ENCODE assay signal across 8 cellular contexts in genomic region chr19:57849666-57850473, GRCh38. TPM values are rescaled to one million over a fixed set of nuclear protein-coding genes. Genes with fewer than 3 reads are reported as not detected.
DNase-seq lines count a peak whose midpoint lies in the region; ATAC-seq and TF ChIP-seq lines count a peak whose summit lies in the region.
"Not testable (repeated sequence)": the region's sequence is repeated elsewhere in the genome, so short reads cannot be mapped to it uniquely, and the experiment has no call there.

ZNF587 (plus strand) TSS chr19:57849859; CDS start chr19:57850039, 180 bp downstream.

- intact Hi-C loops in activated CD4-positive, alpha-beta T cell treated with anti-CD3 and anti-CD28 coated beads for 36 hours (cut with DNase I, micrococcal nuclease), result loop anchor here (1.0 to 5.0 kb wide), 7 partner anchors 36 to 415 kb away; partner anchors contain the start of genes ZNF552 (in 2 of the 2), ZNF274 (in 1 of the 2), ZNF417 (in 1 of the 2) and ZNF749 (in 1 of the 2)
- intact Hi-C loops in colonic mucosa (cut with DNase I), result not testable (repeated sequence)

- peak; percentile 74 for DNase-seq in AG10803 (ENCODE audit: low read depth)
- peak; percentile 10 for DNase-seq in NCI-H510A (lab: John Stamatoyannopoulos, UW)
- peak; percentile 87 for DNase-seq in activated CD4-positive, alpha-beta T cell treated with anti-CD3 and anti-CD28 coated beads for 36 hours
- peak; percentile 86 for DNase-seq in colonic mucosa
- DNase-seq in kidney tubule cell (ENCODE audit: low spot score), result peak; percentile 90
- peak; percentile 47 for DNase-seq in stimulated activated CD4-positive, alpha-beta T cell treated with anti-CD3 and anti-CD28 coated beads, Interleukin-1b, Interleukin-23, amount 100 ng/mL, for 1 hour (ENCODE audit: low read depth in 2 of 2)

- H3K27me3 ChIP-seq in colonic mucosa, result not testable (repeated sequence)

- H3K9me3 ChIP-seq in colonic mucosa, result not testable (repeated sequence)

- POLR2A ChIA-PET in activated CD4-positive, alpha-beta T cell treated with anti-CD3 and anti-CD28 coated beads for 36 hours (lab: Charles Lee), result interaction anchor here (0.6 to 1.2 kb wide), 3 partner anchors 50 to 141 kb away, joined by 3 read pairs; partner anchors contain the start of gene ZNF154

- ATAC-seq in GM19035 (IDR thresholded peaks at IDR 0.05; ENCODE audit: unreplicated experiment), result peak; percentile 96
- ATAC-seq in HG03354 (IDR thresholded peaks at IDR 0.05; ENCODE audit: poor library complexity, severe bottlenecking, unreplicated experiment), result peak; percentile 99
- peak; percentile 98 for ATAC-seq in activated CD4-positive, alpha-beta T cell treated with anti-CD3 and anti-CD28 coated beads for 36 hours

- H3K9ac ChIP-seq in colonic mucosa (ENCODE audit: low read depth in 2 of 2, low read length in 2 of 2), result peak within 1 kb of the TSS; percentile 76 to 89

- H3K4me3 ChIP-seq in AG10803 (ENCODE audit: low read length) (peak within 1 kb of the TSS; percentile 77), colonic mucosa (peak within 1 kb of the TSS; percentile 72)

- H3K27ac ChIP-seq in colonic mucosa, result peak within 1 kb of the TSS; percentile 72

- H3K4me1 ChIP-seq in colonic mucosa, result not testable (repeated sequence)

- H3K9me3 Mint-ChIP-seq in activated CD4-positive, alpha-beta T cell treated with anti-CD3 and anti-CD28 coated beads for 36 hours (ENCODE audit: low read depth), result not testable (repeated sequence)

- H3K4me3 Mint-ChIP-seq in activated CD4-positive, alpha-beta T cell treated with anti-CD3 and anti-CD28 coated beads for 36 hours, result peak within 1 kb of the TSS; percentile 95

- peaks cover 48% of the 10 kb centered on the region for H3K36me3 Mint-ChIP-seq in activated CD4-positive, alpha-beta T cell treated with anti-CD3 and anti-CD28 coated beads for 36 hours (ENCODE audit: low read depth)

- TF ChIP-seq CTCF in AG10803 (conservative IDR thresholded peaks at IDR 0.05; ENCODE audit: low read length); colonic mucosa (IDR thresholded peaks at IDR 0.05): not testable (repeated sequence)

- peak within 1 kb of the TSS; percentile 97 for H3K27ac Mint-ChIP-seq in activated CD4-positive, alpha-beta T cell treated with anti-CD3 and anti-CD28 coated beads for 36 hours

- CTCF ChIA-PET in activated CD4-positive, alpha-beta T cell treated with anti-CD3 and anti-CD28 coated beads for 36 hours (lab: Charles Lee), result not testable (repeated sequence)

- not testable (repeated sequence) for H3K27me3 Mint-ChIP-seq in activated CD4-positive, alpha-beta T cell treated with anti-CD3 and anti-CD28 coated beads for 36 hours

- peaks cover 23% of the 10 kb centered on the region for H3K4me1 Mint-ChIP-seq in activated CD4-positive, alpha-beta T cell treated with anti-CD3 and anti-CD28 coated beads for 36 hours

- not testable (repeated sequence) for H3K36me3 ChIP-seq in colonic mucosa

RNA-seq across cellular contexts. Expression of gene ZNF587, which starts in this region (rescaled TPM):
- 10 to 100 TPM; 20.1 to 22.9 TPM for total RNA-seq in activated CD4-positive, alpha-beta T cell treated with anti-CD3 and anti-CD28 coated beads for 36 hours
- 10 to 100 TPM; 46.4 to 70.7 TPM for total RNA-seq in colonic mucosa

Comparison
In these comparisons a context has a peak if more than half of its experiments do, and no peak if none do; other contexts are left out.
1. Peak in every context shown above with its lines: DNase-seq, ATAC-seq, H3K4me3 ChIP-seq and H3K27ac ChIP-seq.
2. DNase-seq: peak in every context shown above with its lines; median percentile 90 in kidney tubule cell; 87 in activated CD4-positive, alpha-beta T cell treated with anti-CD3 and anti-CD28 coated beads for 36 hours; 86 in colonic mucosa; 74 in AG10803; 47 in stimulated activated CD4-positive, alpha-beta T cell treated with anti-CD3 and anti-CD28 coated beads, Interleukin-1b, Interleukin-23, amount 100 ng/mL, for 1 hour; 10 in NCI-H510A.